32 cellular contexts compared by ENCODE assay signal in genomic region chr7:3346082-3346481, GRCh38.
"Had no signal": no experiment of that assay in that cellular context is flagged by ENCODE, and none has a peak within 500 bp of the region (broad histone marks: within the 10 kb centered on the region; RNA-seq: fewer than 3 reads in every experiment).

No MANE protein-coding gene starts in this region.

- H3K4me3 Mint-ChIP-seq: activated CD4-positive, alpha-beta memory T cell treated with anti-CD3 and anti-CD28 coated beads, Interleukin-2, amount 10 ng/mL, durations not matched to agents 7 days and 5 days; activated CD4-positive, alpha-beta T cell treated with anti-CD3 and anti-CD28 coated beads, Interleukin-2, amount 10 ng/mL, durations not matched to agents 7 days and 5 days; activated naive CD4-positive, alpha-beta T cell treated with anti-CD3 and anti-CD28 coated beads, Interleukin-2, amount 10 ng/mL, durations not matched to agents 7 days and 5 days; activated T-cell treated with anti-CD3 and anti-CD28 coated beads, Interleukin-2, amount 50 U/mL, for 24 hours; activated T-cell treated with anti-CD3 and anti-CD28 coated beads, Interleukin-2, amount 50 U/mL, for 72 hours; effector memory CD8-positive, alpha-beta T cell; T-helper 17 cell; T-helper 2 cell treated with Interferon-gamma antibody and Interleukin-4, amounts not matched to agents 5 μg/mL and 100 μg/mL, for 36 hours had no signal

- H3K36me3 ChIP-seq: brain microvascular endothelial cell had no signal

- H3K27me3 Mint-ChIP-seq: activated naive CD4-positive, alpha-beta T cell treated with anti-CD3 and anti-CD28 coated beads, Interleukin-2, amount 10 ng/mL, durations not matched to agents 7 days and 5 days had no signal

- DNase-seq: activated CD4-positive, alpha-beta memory T cell treated with anti-CD3 and anti-CD28 coated beads, Interleukin-2, amount 10 ng/mL, durations not matched to agents 7 days and 5 days; activated CD4-positive, alpha-beta T cell treated with anti-CD3 and anti-CD28 coated beads for 1 hour; activated CD4-positive, alpha-beta T cell treated with anti-CD3 and anti-CD28 coated beads for 4 hours; activated CD4-positive, alpha-beta T cell treated with anti-CD3 and anti-CD28 coated beads, Interleukin-2, amount 10 ng/mL, durations not matched to agents 7 days and 5 days; activated CD4-positive, alpha-beta T cell treated with anti-CD3 and anti-CD28 coated beads, Interleukin-2, amount 50 U/mL, for 4 hours; activated CD8-positive, alpha-beta memory T cell treated with anti-CD3 and anti-CD28 coated beads, Interleukin-2, amount 50 U/mL, for 48 hours; activated gamma-delta T cell; activated naive CD4-positive, alpha-beta T cell; activated naive CD4-positive, alpha-beta T cell treated with anti-CD3 and anti-CD28 coated beads, Interleukin-2, amount 10 ng/mL, durations not matched to agents 7 days and 5 days; activated T-cell treated with anti-CD3 and anti-CD28 coated beads for 4 hours; activated T-cell treated with anti-CD3 and anti-CD28 coated beads, Interleukin-2, amount 50 U/mL, for 24 hours; activated T-cell treated with anti-CD3 and anti-CD28 coated beads, Interleukin-2, amount 50 U/mL, for 72 hours; amniotic stem cell; anterior cingulate cortex; brain microvascular endothelial cell; caudate nucleus; cortex of kidney; dermis blood vessel endothelial cell; effector CD4-positive, alpha-beta T cell; effector memory CD8-positive, alpha-beta T cell; foreskin fibroblast; head of caudate nucleus; hippocampal formation; T-helper 17 cell; T1000 had no signal

- ATAC-seq: activated naive CD4-positive, alpha-beta T cell treated with anti-CD3 and anti-CD28 coated beads, Interleukin-2, amount 50 U/mL, for 72 hours; activated T-cell treated with anti-CD3 and anti-CD28 coated beads, Interleukin-2, amount 50 U/mL, for 72 hours; effector memory CD8-positive, alpha-beta T cell; T-helper 17 cell had no signal

- H3K4me1 Mint-ChIP-seq: activated CD4-positive, alpha-beta memory T cell treated with anti-CD3 and anti-CD28 coated beads, Interleukin-2, amount 10 ng/mL, durations not matched to agents 7 days and 5 days; activated CD4-positive, alpha-beta T cell treated with anti-CD3 and anti-CD28 coated beads, Interleukin-2, amount 10 ng/mL, durations not matched to agents 7 days and 5 days; activated naive CD4-positive, alpha-beta T cell treated with anti-CD3 and anti-CD28 coated beads, Interleukin-2, amount 10 ng/mL, durations not matched to agents 7 days and 5 days had no signal

- H3K36me3 Mint-ChIP-seq: activated naive CD4-positive, alpha-beta T cell treated with anti-CD3 and anti-CD28 coated beads, Interleukin-2, amount 10 ng/mL, durations not matched to agents 7 days and 5 days; activated naive CD4-positive, alpha-beta T cell treated with anti-CD3 and anti-CD28 coated beads, Interleukin-2, amount 50 U/mL, for 72 hours had no signal

- H3K9me3 Mint-ChIP-seq: activated CD4-positive, alpha-beta memory T cell treated with anti-CD3 and anti-CD28 coated beads, Interleukin-2, amount 10 ng/mL, durations not matched to agents 7 days and 5 days; activated CD4-positive, alpha-beta T cell treated with anti-CD3 and anti-CD28 coated beads, Interleukin-2, amount 10 ng/mL, durations not matched to agents 7 days and 5 days; activated naive CD4-positive, alpha-beta T cell treated with anti-CD3 and anti-CD28 coated beads, Interleukin-2, amount 10 ng/mL, durations not matched to agents 7 days and 5 days; activated naive CD4-positive, alpha-beta T cell treated with anti-CD3 and anti-CD28 coated beads, Interleukin-2, amount 50 U/mL, for 72 hours; activated T-cell treated with anti-CD3 and anti-CD28 coated beads, Interleukin-2, amount 50 U/mL, for 24 hours; activated T-cell treated with anti-CD3 and anti-CD28 coated beads, Interleukin-2, amount 50 U/mL, for 72 hours; effector memory CD8-positive, alpha-beta T cell; T-helper 2 cell treated with Interferon-gamma antibody and Interleukin-4, amounts not matched to agents 5 μg/mL and 100 μg/mL, for 36 hours had no signal

- H3K27ac ChIP-seq: brain microvascular endothelial cell, epithelial cell of prostate had no signal

- FAIRE-seq: astrocyte, colon, endothelial cell of umbilical vein, frontal cortex had no signal

- H3K27ac Mint-ChIP-seq: activated CD4-positive, alpha-beta memory T cell treated with anti-CD3 and anti-CD28 coated beads, Interleukin-2, amount 10 ng/mL, durations not matched to agents 7 days and 5 days; activated CD4-positive, alpha-beta T cell treated with anti-CD3 and anti-CD28 coated beads, Interleukin-2, amount 10 ng/mL, durations not matched to agents 7 days and 5 days; activated naive CD4-positive, alpha-beta T cell treated with anti-CD3 and anti-CD28 coated beads, Interleukin-2, amount 10 ng/mL, durations not matched to agents 7 days and 5 days; activated naive CD4-positive, alpha-beta T cell treated with anti-CD3 and anti-CD28 coated beads, Interleukin-2, amount 50 U/mL, for 72 hours; activated T-cell treated with anti-CD3 and anti-CD28 coated beads, Interleukin-2, amount 50 U/mL, for 24 hours; activated T-cell treated with anti-CD3 and anti-CD28 coated beads, Interleukin-2, amount 50 U/mL, for 72 hours; effector memory CD8-positive, alpha-beta T cell; T-helper 17 cell; T-helper 2 cell treated with Interferon-gamma antibody and Interleukin-4, amounts not matched to agents 5 μg/mL and 100 μg/mL, for 36 hours had no signal

- H3K27me3 ChIP-seq: brain microvascular endothelial cell had no signal
